Comparison of ENCODE assay signal across 8 cellular contexts in the genomic region with DNA sequence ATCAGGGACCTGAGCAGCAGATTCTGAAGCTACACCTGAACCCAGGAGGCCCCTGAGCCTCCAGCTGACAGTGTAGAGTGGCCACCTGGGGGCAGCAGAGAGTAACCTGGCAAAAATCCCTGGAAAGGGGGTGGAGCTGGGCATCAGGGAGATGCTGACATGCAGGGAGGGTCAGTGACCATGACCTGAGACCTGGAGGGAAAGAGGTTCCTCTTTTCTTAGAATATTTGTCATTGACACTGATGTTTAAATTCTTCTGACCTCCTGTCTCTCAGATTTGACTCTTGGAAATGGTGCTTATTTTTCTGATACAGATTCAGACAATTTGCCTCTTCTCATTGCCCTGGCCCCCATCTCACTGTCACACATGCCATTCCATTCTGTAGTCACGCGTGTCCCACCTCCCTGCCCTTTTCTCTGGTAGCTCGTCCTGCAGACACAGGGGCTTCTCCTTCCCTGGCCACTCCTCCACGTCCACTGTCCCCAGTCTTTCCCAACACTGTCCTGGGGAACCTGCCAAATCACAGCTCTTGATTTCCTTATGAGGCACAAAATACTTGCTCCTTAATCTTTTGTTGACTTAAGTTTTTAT.
DNase-seq lines count a peak whose midpoint lies in the region; ATAC-seq and TF ChIP-seq lines count a peak whose summit lies in the region.

No MANE protein-coding gene starts in this region.

- peak; percentile 46 for DNase-seq in activated gamma-delta T cell treated with Interleukin-2 at 50 U/mL for 16 hours
- DNase-seq in activated gamma-delta T cell (lab: John Stamatoyannopoulos, UW) = no peak
- peak; percentile 4 for DNase-seq in NCI-H187 treated with DMSO at 0.1 percent for 48 hours (lab: John Stamatoyannopoulos, UW)
- DNase-seq in activated T-cell treated with anti-CD3 and anti-CD28 coated beads for 48 hours (ENCODE audit: low read depth) = peak; percentile 38
- peak; percentile 14 for DNase-seq in fibroblast of peridontal ligament (ENCODE audit: extremely low read depth)
- peak; percentile 68 for DNase-seq in progenitor cell of endocrine pancreas (ENCODE audit: low spot score, unreplicated experiment)
- DNase-seq in H4 (ENCODE audit: low spot score) = no peak

- no peak overlapping the region for H3K4me3 Mint-ChIP-seq in progenitor cell of endocrine pancreas (ENCODE audit: low read depth)

- H3K27ac Mint-ChIP-seq in progenitor cell of endocrine pancreas = no peak overlapping the region

- no peak for ATAC-seq in GM18517 (IDR thresholded peaks at IDR 0.05; ENCODE audit: unreplicated experiment)

- H3K27me3 Mint-ChIP-seq in progenitor cell of endocrine pancreas = peaks cover 34% of the 10 kb centered on the region

- TF ChIP-seq CTCF in progenitor cell of endocrine pancreas (IDR thresholded peaks at IDR 0.05; ENCODE audit: unreplicated experiment) = peak; percentile 89

- no peaks in the 10 kb centered on the region for H3K9me3 Mint-ChIP-seq in progenitor cell of endocrine pancreas (ENCODE audit: low read depth)

- no peaks in the 10 kb centered on the region for H3K4me1 Mint-ChIP-seq in progenitor cell of endocrine pancreas (ENCODE audit: low read depth)

- no peaks in the 10 kb centered on the region for H3K36me3 Mint-ChIP-seq in progenitor cell of endocrine pancreas (ENCODE audit: insufficient read depth)

Comparison
In these comparisons a context has a peak if more than half of its experiments do, and no peak if none do; other contexts are left out.
1. DNase-seq: peak in activated gamma-delta T cell treated with Interleukin-2 at 50 U/mL for 16 hours (single experiment), NCI-H187 treated with DMSO at 0.1 percent for 48 hours (single experiment), activated T-cell treated with anti-CD3 and anti-CD28 coated beads for 48 hours (single experiment), fibroblast of peridontal ligament (single experiment) and progenitor cell of endocrine pancreas (single experiment); none in activated gamma-delta T cell (single experiment) and H4 (single experiment).